8 cellular contexts compared by ENCODE assay signal in the genomic region with DNA sequence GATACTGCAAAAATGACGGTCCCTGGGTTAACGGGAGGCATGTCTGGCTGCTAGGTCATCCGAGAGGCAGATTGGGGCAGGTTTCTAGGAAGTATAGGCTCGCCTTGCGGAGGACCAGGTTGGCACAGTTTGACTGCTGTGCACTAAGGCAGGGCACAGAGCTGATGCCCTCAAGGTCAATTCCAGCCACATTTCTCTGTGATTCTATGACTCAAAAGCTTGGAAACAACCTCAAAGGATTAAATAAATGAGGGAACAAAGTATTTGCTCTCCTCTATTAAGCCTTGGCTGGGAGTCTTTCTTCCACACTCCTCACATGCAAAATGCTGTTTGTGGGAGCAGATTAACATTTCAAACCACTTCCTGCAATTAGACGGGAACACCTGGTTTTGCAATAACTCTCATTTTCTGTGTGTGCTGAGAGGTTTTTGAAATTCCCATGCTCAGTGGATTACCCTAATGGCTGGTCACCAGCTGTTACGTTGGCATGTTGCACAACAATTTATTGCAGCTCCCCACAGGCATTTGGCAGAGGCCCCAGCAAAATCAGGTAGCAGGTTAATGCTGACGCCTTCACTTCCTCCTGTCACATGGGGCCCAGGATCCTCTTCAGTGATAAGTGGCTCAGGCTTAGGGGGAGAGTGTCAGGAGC.
A peak's percentile ranks its signal among the peaks of the same experiment; 100 is the strongest.
DNase-seq lines count a peak whose midpoint lies in the region; ATAC-seq, FAIRE-seq and TF ChIP-seq lines count a peak whose summit lies in the region.

No MANE protein-coding gene starts in this region.

- TF ChIP-seq CTCF in astrocyte of the cerebellum (IDR thresholded peaks at IDR 0.05; ENCODE audit: low read depth, low read length, missing control alignments) (no peak), HepG2 (CRISPR knock-in tag; IDR thresholded peaks at IDR 0.05) (no peak)

- no peaks in the 10 kb centered on the region for H3K9me3 ChIP-seq in GM23248 (ENCODE audit: low read depth)
- H3K9me3 ChIP-seq in HepG2 (ENCODE audit: low read length), result no peaks in the 10 kb centered on the region

- peak; percentile 50 for DNase-seq in GM23248
- peak; percentile 92 for DNase-seq in NCI-H2029 treated with DMSO at 0.1 percent for 48 hours (lab: John Stamatoyannopoulos, UW)
- DNase-seq in astrocyte of the cerebellum (ENCODE audit: low read depth), result peak; percentile 88
- DNase-seq in HepG2 (ENCODE audit: low spot score), result peak; percentile 23
- DNase-seq in stimulated activated CD4-positive, alpha-beta T cell treated with anti-CD3 and anti-CD28 coated beads, Interleukin-2, amount 100 ng/mL, for 48 hours, result no peak
- no peak for DNase-seq in GM19238 (ENCODE audit: insufficient read length, low spot score)

- FAIRE-seq in HepG2 (lab: Jason Lieb, UNC), result no peak

- H3K4me3 ChIP-seq in GM23248 (no peak overlapping the region), astrocyte of the cerebellum (ENCODE audit: low read depth, low read length) (no peak overlapping the region), HepG2 (replicated peaks in 1 of 3; ENCODE audit: insufficient read depth in 1 of 3, low read depth in 2 of 3, low read length in 3 of 3) (no peak overlapping the region)

- H3K36me3 ChIP-seq in GM23248 (ENCODE audit: low read depth) (no peaks in the 10 kb centered on the region), HepG2 (replicated peaks in 1 of 2; ENCODE audit: control insufficient read depth in 1 of 2, insufficient read depth in 2 of 2, low read length in 2 of 2) (no peaks in the 10 kb centered on the region)

- no peak overlapping the region for H2AFZ ChIP-seq in GM23248
- no peak overlapping the region for H2AFZ ChIP-seq in HepG2 (ENCODE audit: low read length)

- POLR2A ChIA-PET in HepG2 (lab: Yijun Ruan, JAX), result no interaction called here

- H3K4me2 ChIP-seq in GM23248 (ENCODE audit: unreplicated experiment) (no peak overlapping the region), HepG2 (ENCODE audit: low read depth, low read length) (no peak overlapping the region)

- CTCF ChIA-PET in HepG2 (lab: Yijun Ruan, JAX; ENCODE audit: low intra/inter-chr PET ratio, low total read pairs), result no interaction called here

- intact Hi-C loops in HepG2 (cut with micrococcal nuclease; ENCODE audit: unreplicated experiment), result no loop called here

- 73 to 74% methylated on average over 8 of the region's 8 CpGs for WGBS in GM23248 (ENCODE audit: low coverage in 1 of 2, low lambda C conversion rate in 2 of 2, missing lambda C conversion rate in 2 of 2), 2 experiments
- 5% methylated on average over 6 of the region's 8 CpGs for WGBS in HepG2 (ENCODE audit: low lambda C conversion rate)

- in situ Hi-C loops in GM23248 (cut with MboI), result no loop called here
- in situ Hi-C loops in astrocyte of the cerebellum (cut with HindIII; ENCODE audit: low sequenced_read_pairs), result no loop called here
- in situ Hi-C loops in HepG2 (cut with HindIII; ENCODE audit: extremely low pct_ligation_motif_present, low pct_unique_long_range_greater_than_20kb), result no loop called here

- no peaks in the 10 kb centered on the region for H3K27me3 ChIP-seq in GM23248 (replicated peaks; ENCODE audit: insufficient read depth)
- H3K27me3 ChIP-seq in HepG2 (ENCODE audit: control insufficient read depth in 1 of 2, insufficient read depth in 2 of 2, low read length in 2 of 2), result 0 out of 5 replicates have a peak, but pooled peaks cover 0 to 1% of the 10 kb centered on the region in 2 experiments

- no peak; the same call in 2 of the 3 replicates for ATAC-seq in HepG2
- no peak for ATAC-seq in HG03457 (IDR thresholded peaks at IDR 0.05; ENCODE audit: unreplicated experiment)
- ATAC-seq in GM21723 (IDR thresholded peaks at IDR 0.05; ENCODE audit: unreplicated experiment), result no peak

- H3K9ac ChIP-seq in GM23248 (no peak overlapping the region), HepG2 (ENCODE audit: insufficient read depth, low read depth, low read length) (no peak overlapping the region)

- no TSS peak for BruUV-seq in HepG2 (replicated peaks; lab: Mats Ljungman, UMichigan)

- H3K27ac ChIP-seq in GM23248, result no peak overlapping the region
- H3K27ac ChIP-seq in HepG2 (ENCODE audit: extremely low read length, insufficient read depth, low read length), result no peak overlapping the region

- TF ChIP-seq POLR2A in HepG2 (IDR thresholded peaks at IDR 0.05; ENCODE audit: insufficient read depth in 1 of 2, low read depth in 2 of 2, low read length in 2 of 2), result no peak

- TF ChIP-seq EP300 in HepG2 (IDR thresholded peaks at IDR 0.05; ENCODE audit: low read depth in 2 of 2, low read length in 2 of 2) (no peak), HepG2 (CRISPR knock-in tag; IDR thresholded peaks at IDR 0.05; ENCODE audit: borderline replicate concordance) (no peak)

- no peaks in the 10 kb centered on the region for H3K79me2 ChIP-seq in GM23248 (ENCODE audit: insufficient read depth)
- H3K79me2 ChIP-seq in HepG2 (ENCODE audit: insufficient read depth, low read length), result no peaks in the 10 kb centered on the region

- H3K9me2 ChIP-seq in GM23248 (ENCODE audit: insufficient read depth), result no peaks in the 10 kb centered on the region

- H4K20me1 ChIP-seq in GM23248 (ENCODE audit: insufficient read depth) (no peaks in the 10 kb centered on the region), HepG2 (ENCODE audit: insufficient read depth, low read length) (no peaks in the 10 kb centered on the region)

- H3F3A ChIP-seq in GM23248 (ENCODE audit: insufficient read depth), result peaks cover 26% of the 10 kb centered on the region

- peaks cover 32% of the 10 kb centered on the region for H3K4me1 ChIP-seq in GM23248 (ENCODE audit: insufficient read depth)
- H3K4me1 ChIP-seq in HepG2 (ENCODE audit: insufficient read depth, low read length), result peaks cover 10% of the 10 kb centered on the region; the same call in 1 of the 2 replicates

- TF ChIP-seq RAD21 in HepG2 (CRISPR knock-in tag; IDR thresholded peaks at IDR 0.05), result no peak

TF ChIP-seq in HepG2, 621 proteins besides CTCF, POLR2A, EP300 and RAD21:
- TF ChIP-seq ZNF225 (CRISPR knock-in tag; IDR thresholded peaks at IDR 0.05) (no peak), CEBPB (IDR thresholded peaks at IDR 0.05; ENCODE audit: borderline replicate concordance, low read depth, low read length) (peak; percentile 82; the same call in 1 of the 2 replicates), GZF1 (CRISPR knock-in tag; IDR thresholded peaks at IDR 0.05) (no peak), MAFK (conservative IDR thresholded peaks at IDR 0.05 in 1 of 2, IDR thresholded peaks at IDR 0.05 in 1 of 2; ENCODE audit: low read length in 2 of 2) (0 out of 4 replicates have a peak, but pooled peaks of 1 of the 2 experiments have one; percentile 15), CEBPG (CRISPR knock-in tag; IDR thresholded peaks at IDR 0.05) (peak; percentile 28; the same call in 1 of the 2 replicates)
- TF ChIP-seq, protein P1, sequence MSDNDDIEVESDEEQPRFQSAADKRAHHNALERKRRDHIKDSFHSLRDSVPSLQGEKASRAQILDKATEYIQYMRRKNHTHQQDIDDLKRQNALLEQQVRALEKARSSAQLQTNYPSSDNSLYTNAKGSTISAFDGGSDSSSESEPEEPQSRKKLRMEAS (IDR thresholded peaks at IDR 0.05), result no peak
- TF ChIP-seq, protein P2, sequence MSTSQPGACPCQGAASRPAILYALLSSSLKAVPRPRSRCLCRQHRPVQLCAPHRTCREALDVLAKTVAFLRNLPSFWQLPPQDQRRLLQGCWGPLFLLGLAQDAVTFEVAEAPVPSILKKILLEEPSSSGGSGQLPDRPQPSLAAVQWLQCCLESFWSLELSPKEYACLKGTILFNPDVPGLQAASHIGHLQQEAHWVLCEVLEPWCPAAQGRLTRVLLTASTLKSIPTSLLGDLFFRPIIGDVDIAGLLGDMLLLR (CRISPR knock-in tag; IDR thresholded peaks at IDR 0.05), result no peak
- TF ChIP-seq, protein P3, sequence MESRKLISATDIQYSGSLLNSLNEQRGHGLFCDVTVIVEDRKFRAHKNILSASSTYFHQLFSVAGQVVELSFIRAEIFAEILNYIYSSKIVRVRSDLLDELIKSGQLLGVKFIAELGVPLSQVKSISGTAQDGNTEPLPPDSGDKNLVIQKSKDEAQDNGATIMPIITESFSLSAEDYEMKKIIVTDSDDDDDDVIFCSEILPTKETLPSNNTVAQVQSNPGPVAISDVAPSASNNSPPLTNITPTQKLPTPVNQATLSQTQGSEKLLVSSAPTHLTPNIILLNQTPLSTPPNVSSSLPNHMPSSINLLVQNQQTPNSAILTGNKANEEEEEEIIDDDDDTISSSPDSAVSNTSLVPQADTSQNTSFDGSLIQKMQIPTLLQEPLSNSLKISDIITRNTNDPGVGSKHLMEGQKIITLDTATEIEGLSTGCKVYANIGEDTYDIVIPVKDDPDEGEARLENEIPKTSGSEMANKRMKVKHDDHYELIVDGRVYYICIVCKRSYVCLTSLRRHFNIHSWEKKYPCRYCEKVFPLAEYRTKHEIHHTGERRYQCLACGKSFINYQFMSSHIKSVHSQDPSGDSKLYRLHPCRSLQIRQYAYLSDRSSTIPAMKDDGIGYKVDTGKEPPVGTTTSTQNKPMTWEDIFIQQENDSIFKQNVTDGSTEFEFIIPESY (CRISPR knock-in tag; IDR thresholded peaks at IDR 0.05), result no peak

Comparison
In these comparisons a context has a peak if more than half of its experiments do, and no peak if none do; other contexts are left out.
1. DNase-seq: peak in GM23248 (single experiment), NCI-H2029 treated with DMSO at 0.1 percent for 48 hours (single experiment), astrocyte of the cerebellum (single experiment) and HepG2 (single experiment); none in stimulated activated CD4-positive, alpha-beta T cell treated with anti-CD3 and anti-CD28 coated beads, Interleukin-2, amount 100 ng/mL, for 48 hours (0 of 2) and GM19238 (single experiment).